Comparison of ENCODE assay signal across 8 cellular contexts in the genomic region with DNA sequence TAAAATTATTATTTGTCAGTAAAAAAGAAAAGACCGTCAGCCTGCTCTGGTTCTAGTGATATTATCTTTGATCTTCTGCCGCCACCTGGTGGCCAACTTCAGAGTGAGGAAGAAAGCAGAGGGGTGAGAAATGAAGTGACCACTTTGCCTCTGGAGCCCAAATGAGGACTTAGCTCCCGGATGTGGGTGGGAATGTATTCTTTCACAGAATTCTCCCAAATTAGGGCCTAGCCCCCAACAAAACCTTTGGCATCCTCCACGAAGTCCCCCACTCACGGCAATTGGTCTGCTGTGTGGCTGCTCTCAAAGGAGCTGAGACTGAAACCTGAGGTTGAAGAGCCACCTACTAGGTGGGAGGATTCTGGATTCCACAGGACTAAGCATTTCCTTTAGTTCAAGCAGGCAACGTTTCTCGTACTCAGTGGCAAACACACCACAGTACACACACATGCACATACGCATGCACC. TPM values are rescaled to one million over a fixed set of nuclear protein-coding genes. Genes with fewer than 3 reads are reported as not detected.
DNase-seq lines count a peak whose midpoint lies in the region; ATAC-seq and TF ChIP-seq lines count a peak whose summit lies in the region.

No MANE protein-coding gene starts in this region.

- TF ChIP-seq CTCF in CD14-positive monocyte (IDR thresholded peaks at IDR 0.05) (peak; percentile 91), transverse colon (IDR thresholded peaks at IDR 0.05) (peak; percentile 78 to 82 (median 79))

- H3K27ac ChIP-seq in SK-N-MC (no peak overlapping the region), trophoblast cell (ENCODE audit: low read depth, low read length) (no peak overlapping the region), transverse colon (peak overlapping the region; percentile 24 to 60 (median 43))

- intact Hi-C loops in CD14-positive monocyte (cut with micrococcal nuclease) (loop anchor here (5.0 to 10.0 kb wide), 3 partner anchors 411 to 884 kb away; a partner anchor contains a TSS), transverse colon (cut with DNase I; ENCODE audit: low total_unique reads) (no loop called here)

- DNase-seq in CD14-positive monocyte (ENCODE audit: low spot score), result peak; percentile 74
- DNase-seq in M059J (ENCODE audit: low read depth), result peak; percentile 70
- peak; percentile 22 for DNase-seq in SK-N-MC (ENCODE audit: low read depth, low spot score)
- DNase-seq in activated naive CD4-positive, alpha-beta T cell treated with Interleukin-2 at 50 U/mL for 16 hours, result peak; percentile 82
- peak; percentile 62 for DNase-seq in germinal center (ENCODE audit: low spot score)
- peak; percentile 50 to 89 for DNase-seq in trophoblast cell
- peak; percentile 87 for DNase-seq in transverse colon

- peaks cover under 1% of the 10 kb centered on the region for H3K79me1 ChIP-seq in trophoblast cell (ENCODE audit: low read length)

- peaks cover 0 to 3% (median 2%) of the 10 kb centered on the region in 3 donors for H3K27me3 Mint-ChIP-seq in CD14-positive monocyte (ENCODE audit: low read depth in 3 of 3)

- no peak overlapping the region for H3K4me2 ChIP-seq in trophoblast cell (ENCODE audit: low read length)

- H3K27ac Mint-ChIP-seq in CD14-positive monocyte, result peak overlapping the region; percentile 97 to 100 (median 99)

- no peak for TF ChIP-seq EP300 in transverse colon (IDR thresholded peaks at IDR 0.05; ENCODE audit: low read depth)

- H4K8ac ChIP-seq in trophoblast cell (ENCODE audit: low read depth, low read length), result no peak overlapping the region

- H2AK5ac ChIP-seq in trophoblast cell (ENCODE audit: low read length), result no peak overlapping the region

- TF ChIP-seq POLR2A in transverse colon (IDR thresholded peaks at IDR 0.05), result no peak

- no peak overlapping the region for H2AFZ ChIP-seq in trophoblast cell (ENCODE audit: insufficient read depth, low read length, poor library complexity)

- H2BK12ac ChIP-seq in trophoblast cell (ENCODE audit: low read length), result no peak overlapping the region

- no peaks in the 10 kb centered on the region for H3K36me3 Mint-ChIP-seq in CD14-positive monocyte

- no peaks in the 10 kb centered on the region for H3K9me3 ChIP-seq in SK-N-MC (ENCODE audit: low read depth, low read length)
- H3K9me3 ChIP-seq in trophoblast cell (ENCODE audit: insufficient read depth, low read depth, low read length), result peaks cover 3% of the 10 kb centered on the region
- no peaks in the 10 kb centered on the region for H3K9me3 ChIP-seq in transverse colon

- H3K9me3 Mint-ChIP-seq in CD14-positive monocyte, result peaks cover 0 to 8% (median 0%) of the 10 kb centered on the region in 7 donors

- in situ Hi-C loops in transverse colon (cut with MboI; ENCODE audit: low pct_ligation_motif_present in 1 of 4, low pct_unique_long_range_greater_than_20kb in 1 of 4, low sequenced_read_pairs in 3 of 4), result loop anchor here in 3 of 4 donors (10.0 to 25.0 kb wide), 2 partner anchors 881 to 884 kb away; a partner anchor contains a TSS

- no peak overlapping the region for H3K4ac ChIP-seq in trophoblast cell (ENCODE audit: low read depth, low read length)

- H3K18ac ChIP-seq in trophoblast cell (ENCODE audit: low read length), result no peak overlapping the region

- H3K9ac ChIP-seq in SK-N-MC (ENCODE audit: insufficient read length) (no peak overlapping the region), trophoblast cell (ENCODE audit: low read length) (no peak overlapping the region)

- no peak overlapping the region for H3K23ac ChIP-seq in trophoblast cell (ENCODE audit: low read length)

- H3K4me1 ChIP-seq in trophoblast cell (ENCODE audit: control insufficient read depth in 1 of 2, insufficient read depth in 2 of 2, low read length in 2 of 2), result peaks cover 0 to 7% of the 10 kb centered on the region in 2 experiments
- H3K4me1 ChIP-seq in transverse colon, result peaks cover 3 to 9% (median 5%) of the 10 kb centered on the region in 4 donors

- peak overlapping the region; percentile 64 to 75 for H3K4me3 Mint-ChIP-seq in CD14-positive monocyte

- H4K12ac ChIP-seq in trophoblast cell (ENCODE audit: low read depth, low read length), result no peak overlapping the region

- peaks cover 38% of the 10 kb centered on the region for H3K4me1 Mint-ChIP-seq in CD14-positive monocyte

- H3K79me2 ChIP-seq in trophoblast cell (ENCODE audit: control insufficient read depth, insufficient read depth, low read length, poor library complexity), result peaks cover under 1% of the 10 kb centered on the region

- H2BK120ac ChIP-seq in trophoblast cell (ENCODE audit: insufficient read depth, low read length, poor library complexity), result no peak overlapping the region

- no peak overlapping the region for H2BK5ac ChIP-seq in trophoblast cell (ENCODE audit: low read depth, low read length, poor library complexity)

- no peaks in the 10 kb centered on the region for H3K27me3 ChIP-seq in trophoblast cell (ENCODE audit: insufficient read depth, low read length)
- H3K27me3 ChIP-seq in transverse colon, result no peaks in the 10 kb centered on the region

- H3K4me3 ChIP-seq in SK-N-MC (no peak overlapping the region), trophoblast cell (ENCODE audit: low read depth, low read length) (no peak overlapping the region), transverse colon (no peak overlapping the region)

- WGBS in trophoblast cell (ENCODE audit: extremely low coverage, insufficient coverage, insufficient read length), result no CpG with 5 or more reads among the region's 8 CpGs
- WGBS in transverse colon (ENCODE audit: low coverage in 1 of 2), 2 donors, result 8 to 13% methylated on average over 5 to 8 of the region's 8 CpGs

- H3K36me3 ChIP-seq in SK-N-MC (ENCODE audit: insufficient read depth, low read length) (no peaks in the 10 kb centered on the region), trophoblast cell (ENCODE audit: control insufficient read depth in 1 of 2, insufficient read depth in 2 of 2, low read length in 2 of 2) (no peaks in the 10 kb centered on the region), transverse colon (no peaks in the 10 kb centered on the region)

- H3K14ac ChIP-seq in trophoblast cell (ENCODE audit: low read length), result no peak overlapping the region

- no peak overlapping the region for H4K91ac ChIP-seq in trophoblast cell (ENCODE audit: low read depth, low read length)

- ATAC-seq in GM19452 (IDR thresholded peaks at IDR 0.05; ENCODE audit: unreplicated experiment), result peak; percentile 42

RNA-seq across cellular contexts. Expression of a gene that starts 4.9 kb away (rescaled TPM):
- 10 to 100 TPM; 18.0 to 23.8 TPM for polyA plus RNA-seq in CD14-positive monocyte
- total RNA-seq in M059J (2014; rRNA removed; shearing (Covaris generic)), result 11.4 and 23.2 TPM in 2 replicates
- 7.7 and 8.2 TPM in 2 replicates for polyA plus RNA-seq in trophoblast cell (2013)
- total RNA-seq in transverse colon, result 10 to 100 TPM in 2 of 4 donors, 1 to 10 TPM in 2; 3.4 to 14.1 (median 9.0) TPM

Comparison
In these comparisons a context has a peak if more than half of its experiments do, and no peak if none do; other contexts are left out.
1. DNase-seq: peak in every context shown above with its lines; median percentile 87 in transverse colon; 82 in activated naive CD4-positive, alpha-beta T cell treated with Interleukin-2 at 50 U/mL for 16 hours; 74 in CD14-positive monocyte; 70 in M059J; 70 in trophoblast cell; 62 in germinal center; 22 in SK-N-MC.
2. H3K27ac ChIP-seq: peak in transverse colon (4 of 4); none in SK-N-MC (single experiment) and trophoblast cell (single experiment).